In genomic region chr15:69093614-69094013, GRCh38 we compare ENCODE assay signal across 22 cellular contexts.
A peak's percentile ranks its signal among the peaks of the same experiment; 100 is the strongest.
DNase-seq lines count a peak whose midpoint lies in the region; ATAC-seq, FAIRE-seq and TF ChIP-seq lines count a peak whose summit lies in the region.
"Had no signal": no experiment of that assay in that cellular context is flagged by ENCODE, and none has a peak within 500 bp of the region (broad histone marks: within the 10 kb centered on the region; RNA-seq: fewer than 3 reads in every experiment).

No MANE protein-coding gene starts in this region.

- H3K4me3 ChIP-seq in A673 (ENCODE audit: low read depth, low read length, poor library complexity, severe bottlenecking): no peak overlapping the region
- H3K4me3 ChIP-seq in H1 (ENCODE audit: extremely low read depth in 1 of 4, insufficient read depth in 2 of 4, low read depth in 3 of 4, low read length in 4 of 4): no peak overlapping the region; a peak in 1 of 8 replicates
- no peak overlapping the region for H3K4me3 ChIP-seq in neuronal stem cell (ENCODE audit: low read length in 2 of 2)
- H3K4me3 ChIP-seq: SJCRH30 had no signal

- H3K27ac ChIP-seq in A673 (ENCODE audit: low read depth, low read length, poor library complexity, severe bottlenecking) (peak overlapping the region; percentile 30), H1 (ENCODE audit: low read depth, low read length) (no peak overlapping the region), neuronal stem cell (replicated peaks; ENCODE audit: low read length) (no peak overlapping the region)
- H3K27ac ChIP-seq: KMS-11, SJCRH30 had no signal

- TF ChIP-seq CTCF in A673 (conservative IDR thresholded peaks at IDR 0.05; ENCODE audit: low read depth, low read length) (no peak), H1 (IDR thresholded peaks at IDR 0.05; ENCODE audit: control extremely low read depth in 1 of 3, insufficient read depth in 1 of 3, low read depth in 1 of 3, low read length in 3 of 3) (no peak)

- ATAC-seq in esophagus mucosa: no peak
- ATAC-seq in left lobe of liver: no peak
- ATAC-seq: CD8-positive, alpha-beta T cell had no signal

- TF ChIP-seq EP300 in H1 (IDR thresholded peaks at IDR 0.05; ENCODE audit: borderline replicate concordance in 1 of 2, low read depth in 2 of 2, low read length in 2 of 2): no peak

- H3K36me3 ChIP-seq in A673 (ENCODE audit: insufficient read depth, low read length, poor library complexity, severe bottlenecking): no peaks in the 10 kb centered on the region
- no peaks in the 10 kb centered on the region for H3K36me3 ChIP-seq in H1 (ENCODE audit: control insufficient read depth in 2 of 4, insufficient read depth in 4 of 4, low read length in 3 of 4)
- no peaks in the 10 kb centered on the region for H3K36me3 ChIP-seq in neuronal stem cell (replicated peaks in 1 of 2; ENCODE audit: control insufficient read depth in 2 of 2, insufficient read depth in 2 of 2, low read length in 2 of 2)
- H3K36me3 ChIP-seq: SJCRH30 had no signal

- POLR2A ChIA-PET in A673 (lab: Charles Lee; ENCODE audit: low non-redundant PET) (no interaction called here), H1 (lab: Charles Lee; ENCODE audit: partially characterized antibody) (interaction anchor here (0.7 to 1.3 kb wide), 2 partner anchors 67 to 299 kb away, joined by 3 read pairs; partner anchors contain the start of gene GLCE)

- H3K4me1 ChIP-seq in A673 (ENCODE audit: insufficient read depth, low read length, poor library complexity, severe bottlenecking) (peaks cover 5% of the 10 kb centered on the region), H1 (replicated peaks in 1 of 4; ENCODE audit: control insufficient read depth in 3 of 4, insufficient read depth in 4 of 4, low read length in 3 of 4) (peaks cover 26 to 49% (median 37%) of the 10 kb centered on the region in 4 experiments), neuronal stem cell (ENCODE audit: control insufficient read depth in 2 of 2, insufficient read depth in 1 of 2, low read depth in 1 of 2, low read length in 2 of 2) (peaks cover 0 to 10% of the 10 kb centered on the region in 2 donors)
- H3K4me1 ChIP-seq: Caco-2 had no signal

- CTCF ChIA-PET in A673 (lab: Charles Lee): no interaction called here
- CTCF ChIA-PET in H1 (lab: Charles Lee; ENCODE audit: partially characterized antibody): interaction anchor here (0.6 to 1.5 kb wide), 6 partner anchors 11 to 1789 kb away, joined by 3 to 4 read pairs (median 4); no protein-coding TSS in a partner anchor

- H3K4ac ChIP-seq in H1 (replicated peaks; ENCODE audit: insufficient read length, low read depth, low read length) (no peak overlapping the region), neuronal stem cell (ENCODE audit: low read length) (no peak overlapping the region)

- H2BK12ac ChIP-seq in H1 (ENCODE audit: low read depth, low read length) (no peak overlapping the region), neuronal stem cell (ENCODE audit: low read length) (no peak overlapping the region)

- no peaks in the 10 kb centered on the region for H4K20me1 ChIP-seq in H1 (replicated peaks in 1 of 2; ENCODE audit: control insufficient read depth in 1 of 2, insufficient read depth in 2 of 2, low read length in 2 of 2)

- no peak for TF ChIP-seq POLR2A in H1 (IDR thresholded peaks at IDR 0.05; ENCODE audit: control extremely low read depth in 1 of 2, low read depth in 2 of 2, low read length in 2 of 2)

- no peak overlapping the region for H4K5ac ChIP-seq in H1 (ENCODE audit: insufficient read length, low read depth, low read length)

- FAIRE-seq in HTR-8/SVneo (lab: Jason Lieb, UNC) (peak; percentile 85), H1 (lab: Jason Lieb, UNC) (no peak)
- FAIRE-seq: A204.1, GM19239 had no signal

- H3K14ac ChIP-seq in H1 (ENCODE audit: insufficient read length) (no peak overlapping the region), neuronal stem cell (ENCODE audit: low read length) (no peak overlapping the region)

- no peak overlapping the region for H3K56ac ChIP-seq in H1 (replicated peaks; ENCODE audit: insufficient read length, low read depth, low read length)

- H3K9ac ChIP-seq in H1 (replicated peaks in 1 of 4; ENCODE audit: extremely low read depth in 1 of 4, low read depth in 3 of 4, low read length in 3 of 4) (no peak overlapping the region), neuronal stem cell (ENCODE audit: low read depth, low read length, poor library complexity) (no peak overlapping the region)
- H3K9ac ChIP-seq: KMS-11 had no signal

- H2BK5ac ChIP-seq in H1 (ENCODE audit: low read depth, low read length) (no peak overlapping the region), neuronal stem cell (ENCODE audit: low read length) (no peak overlapping the region)

- peaks cover 7% of the 10 kb centered on the region; the same call in 1 of the 2 replicates for H3K23me2 ChIP-seq in H1 (ENCODE audit: low read depth, low read length)

- H3K9me3 ChIP-seq in A673 (ENCODE audit: low read depth, low read length, poor library complexity, severe bottlenecking): no peaks in the 10 kb centered on the region
- no peaks in the 10 kb centered on the region for H3K9me3 ChIP-seq in H1 (ENCODE audit: insufficient read depth in 2 of 2, low read depth in 1 of 2, low read length in 1 of 2)
- no peaks in the 10 kb centered on the region for H3K9me3 ChIP-seq in neuronal stem cell (replicated peaks in 1 of 2; ENCODE audit: control insufficient read depth in 2 of 2, insufficient read depth in 1 of 2, low read depth in 1 of 2, low read length in 2 of 2)
- H3K9me3 ChIP-seq: Caco-2, SJCRH30 had no signal

- H4K91ac ChIP-seq in H1 (replicated peaks; ENCODE audit: insufficient read length, low read length) (peak overlapping the region; percentile 32), neuronal stem cell (ENCODE audit: low read depth, low read length, poor library complexity) (no peak overlapping the region)

- no peak overlapping the region for H4K8ac ChIP-seq in H1 (ENCODE audit: extremely low read depth, insufficient read depth, low read length)
- no peak overlapping the region for H4K8ac ChIP-seq in neuronal stem cell (ENCODE audit: low read depth, low read length)

- no peaks in the 10 kb centered on the region for H3K79me1 ChIP-seq in H1 (ENCODE audit: low read depth, low read length)
- no peaks in the 10 kb centered on the region for H3K79me1 ChIP-seq in neuronal stem cell (ENCODE audit: low read depth, low read length)

- H2AFZ ChIP-seq in H1 (ENCODE audit: low read length) (no peak overlapping the region), neuronal stem cell (ENCODE audit: low read length) (peak overlapping the region; percentile 53)

- H3K4me2 ChIP-seq in H1 (ENCODE audit: insufficient read depth in 1 of 2, low read depth in 2 of 2, low read length in 2 of 2) (no peak overlapping the region), neuronal stem cell (ENCODE audit: insufficient read depth, low read length, poor library complexity, severe bottlenecking) (no peak overlapping the region)
- H3K4me2 ChIP-seq: KMS-11 had no signal

- H3K27me3 ChIP-seq in A673 (replicated peaks; ENCODE audit: insufficient read depth, low read depth, low read length, poor library complexity) (no peaks in the 10 kb centered on the region), H1 (replicated peaks in 1 of 4; ENCODE audit: control insufficient read depth in 3 of 4, extremely low read depth in 1 of 4, insufficient read depth in 3 of 4, low read length in 3 of 4) (no peaks in the 10 kb centered on the region), neuronal stem cell (ENCODE audit: control insufficient read depth in 3 of 3, insufficient read depth in 3 of 3, low read depth in 1 of 3, low read length in 3 of 3) (peaks cover 0 to 53% (median 27%) of the 10 kb centered on the region in 3 experiments)
- H3K27me3 ChIP-seq: SJCRH30 had no signal

- no peak for TF ChIP-seq RAD21 in H1 (IDR thresholded peaks at IDR 0.05 in 1 of 2, conservative IDR thresholded peaks at IDR 0.05 in 1 of 2; ENCODE audit: low read depth in 2 of 2, low read length in 2 of 2)

- no peaks in the 10 kb centered on the region for H3K79me2 ChIP-seq in H1 (ENCODE audit: control insufficient read depth in 1 of 2, insufficient read depth in 2 of 2, low read length in 2 of 2)

- H2AK5ac ChIP-seq in H1 (ENCODE audit: low read depth, low read length): no peak overlapping the region
- H2AK5ac ChIP-seq in neuronal stem cell (ENCODE audit: low read depth, low read length): no peak overlapping the region

- H2BK15ac ChIP-seq in H1 (ENCODE audit: low read length) (no peak overlapping the region), neuronal stem cell (ENCODE audit: low read length) (no peak overlapping the region)

- no TSS peak for BruUV-seq in A673 (replicated peaks; lab: Mats Ljungman, UMichigan)

- peak overlapping the region; percentile 5; the same call in 1 of the 2 replicates for H2BK20ac ChIP-seq in H1 (ENCODE audit: low read length)

- H3K23ac ChIP-seq in H1 (ENCODE audit: insufficient read length) (no peak overlapping the region), neuronal stem cell (ENCODE audit: low read depth, low read length, poor library complexity) (no peak overlapping the region)

- H3K18ac ChIP-seq in H1 (ENCODE audit: extremely low read depth, low read length): no peak overlapping the region
- no peak overlapping the region for H3K18ac ChIP-seq in neuronal stem cell (ENCODE audit: low read length)

- no peak overlapping the region for H2BK120ac ChIP-seq in H1 (replicated peaks; ENCODE audit: low read depth, low read length)
- H2BK120ac ChIP-seq in neuronal stem cell (ENCODE audit: low read depth, low read length): no peak overlapping the region

- DNase-seq in A673 (ENCODE audit: low spot score) (no peak), HTR-8/SVneo (ENCODE audit: insufficient read length, low spot score) (no peak), H1 (ENCODE audit: low read depth in 1 of 2, low spot score in 2 of 2) (no peak), neuronal stem cell (ENCODE audit: low spot score) (no peak), left lobe of liver (ENCODE audit: low spot score) (no peak), D341Med (ENCODE audit: low spot score) (no peak), HPDE6-E6E7 (ENCODE audit: extremely low spot score) (no peak)
- DNase-seq: C1 segment of cervical spinal cord; Caco-2; CD8-positive, alpha-beta T cell; DMS79 treated with DMSO at 0.1 percent for 48 hours; NCI-H1048; NCI-H1436; NCI-H187; NCI-H345; NCI-H510A treated with DMSO at 0.1 percent for 48 hours; NCI-H774 had no signal

- intact Hi-C loops in A673 (cut with micrococcal nuclease; ENCODE audit: unreplicated experiment): no loop called here

TF ChIP-seq in H1, 55 proteins besides CTCF, POLR2A, EP300 and RAD21 (continues in another document):
- TF ChIP-seq MAFK (IDR thresholded peaks at IDR 0.05; ENCODE audit: low read depth, low read length) (no peak), JUN (IDR thresholded peaks at IDR 0.05; ENCODE audit: low read depth, low read length) (no peak), HDAC6 (IDR thresholded peaks at IDR 0.05; ENCODE audit: low read depth, low read length) (no peak), KDM5A (IDR thresholded peaks at IDR 0.05; ENCODE audit: low read length) (no peak)
